ENCODE assay signal across 1 cellular context in genomic region chr1:114581335-114582287, GRCh38.
TF ChIP-seq lines count a peak whose summit lies in the region.

Gene BCAS2 (minus strand): TSS chr1:114581615. CDS start chr1:114581591, 24 bp downstream.

TF ChIP-seq in GM23338, 12 proteins besides CTCF, POLR2A, EP300 and RAD21 (continued from another document):
- no peak for TF ChIP-seq ZNF462 (CRISPR knock-in tag; IDR thresholded peaks at IDR 0.05)
- TF ChIP-seq ZNF331 (CRISPR knock-in tag; IDR thresholded peaks at IDR 0.05; ENCODE audit: low read depth), result peak; percentile 22; the same call in 1 of the 2 replicates
- peak; percentile 92 for TF ChIP-seq POLR2AphosphoS5 (IDR thresholded peaks at IDR 0.05; ENCODE audit: low read depth)
TF ChIP-seq in GM23338: peak in this region for 5.
